In the genomic region with DNA sequence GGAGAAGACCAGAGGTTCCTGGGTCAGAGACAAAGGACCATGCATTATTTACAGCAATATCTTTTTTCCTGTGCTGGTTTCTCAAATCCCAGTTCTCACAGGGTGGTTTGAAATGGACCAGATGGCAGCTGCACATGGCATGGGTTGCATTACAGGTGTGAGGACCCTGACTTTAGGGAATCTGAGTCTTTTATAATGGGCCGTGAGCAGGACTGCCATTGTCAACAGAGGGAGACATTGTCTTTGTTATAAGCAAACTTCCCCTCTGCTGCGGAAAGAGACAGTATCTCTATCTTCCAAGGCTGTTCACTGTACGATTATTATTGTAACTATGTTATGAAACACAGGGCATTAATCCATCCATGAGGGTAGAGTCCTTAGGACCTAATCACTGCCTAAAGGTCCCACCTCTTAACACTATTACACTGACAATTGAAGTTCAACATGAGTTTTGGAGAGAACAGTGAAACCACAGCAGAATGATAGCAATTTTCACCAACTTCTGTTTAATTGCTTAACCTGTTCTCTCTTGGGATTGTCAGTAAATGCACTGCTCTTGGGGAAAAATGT, we compare ENCODE assay signal across 17 cellular contexts.
DNase-seq lines count a peak whose midpoint lies in the region; ATAC-seq, FAIRE-seq and TF ChIP-seq lines count a peak whose summit lies in the region.
"Had no signal": no experiment of that assay in that cellular context is flagged by ENCODE, and none has a peak within 500 bp of the region (broad histone marks: within the 10 kb centered on the region; RNA-seq: fewer than 3 reads in every experiment).

No MANE protein-coding gene starts in this region.

- no peak overlapping the region for H2BK5ac ChIP-seq in H1 (ENCODE audit: low read depth, low read length)

- FAIRE-seq in HepG2 (lab: Jason Lieb, UNC) (no peak), H1 (lab: Jason Lieb, UNC) (no peak)
- FAIRE-seq: TTC549 had no signal

- H3K4me3 ChIP-seq in HepG2 (replicated peaks in 1 of 3; ENCODE audit: insufficient read depth in 1 of 3, low read depth in 2 of 3, low read length in 3 of 3): no peak overlapping the region
- no peak overlapping the region for H3K4me3 ChIP-seq in right lobe of liver
- H3K4me3 ChIP-seq in OCI-LY7 (ENCODE audit: low read depth, low read length, poor library complexity, severe bottlenecking): no peak overlapping the region
- H3K4me3 ChIP-seq in H1 (ENCODE audit: extremely low read depth in 1 of 4, insufficient read depth in 2 of 4, low read depth in 3 of 4, low read length in 4 of 4): no peak overlapping the region

- no peak overlapping the region for H2AK5ac ChIP-seq in H1 (ENCODE audit: low read depth, low read length)

- H3K36me3 Mint-ChIP-seq in activated naive CD4-positive, alpha-beta T cell treated with anti-CD3 and anti-CD28 coated beads, Interleukin-2, amount 10 ng/mL, durations not matched to agents 7 days and 5 days: no peaks in the 10 kb centered on the region

- H2BK12ac ChIP-seq in H1 (ENCODE audit: low read depth, low read length): no peak overlapping the region

- H3K23ac ChIP-seq in H1 (ENCODE audit: insufficient read length): no peak overlapping the region

- peaks cover 0 to 4% of the 10 kb centered on the region in 2 experiments; a peak in 1 of 5 replicates for H3K27me3 ChIP-seq in HepG2 (ENCODE audit: control insufficient read depth in 1 of 2, insufficient read depth in 2 of 2, low read length in 2 of 2)
- H3K27me3 ChIP-seq in right lobe of liver: no peaks in the 10 kb centered on the region
- H3K27me3 ChIP-seq in H1 (replicated peaks in 1 of 4; ENCODE audit: control insufficient read depth in 3 of 4, extremely low read depth in 1 of 4, insufficient read depth in 3 of 4, low read length in 3 of 4): no peaks in the 10 kb centered on the region

- H4K20me1 ChIP-seq in HepG2 (ENCODE audit: insufficient read depth, low read length): no peaks in the 10 kb centered on the region
- H4K20me1 ChIP-seq in OCI-LY7 (ENCODE audit: insufficient read depth, low read length): no peaks in the 10 kb centered on the region
- no peaks in the 10 kb centered on the region for H4K20me1 ChIP-seq in H1 (replicated peaks in 1 of 2; ENCODE audit: control insufficient read depth in 1 of 2, insufficient read depth in 2 of 2, low read length in 2 of 2)

- no peak overlapping the region for H4K8ac ChIP-seq in H1 (ENCODE audit: extremely low read depth, insufficient read depth, low read length)

- TF ChIP-seq RAD21 in HepG2 (CRISPR knock-in tag; IDR thresholded peaks at IDR 0.05) (no peak), H1 (IDR thresholded peaks at IDR 0.05 in 1 of 2, conservative IDR thresholded peaks at IDR 0.05 in 1 of 2; ENCODE audit: low read depth in 2 of 2, low read length in 2 of 2) (peak; percentile 58 to 67)

- no peak overlapping the region for H3K9ac ChIP-seq in HepG2 (ENCODE audit: insufficient read depth, low read depth, low read length)
- no peak overlapping the region for H3K9ac ChIP-seq in H1 (replicated peaks in 1 of 4; ENCODE audit: extremely low read depth in 1 of 4, low read depth in 3 of 4, low read length in 3 of 4)

- 24% methylated on average over 3 of the region's 3 CpGs for WGBS in HepG2 (ENCODE audit: low lambda C conversion rate)
- 66% methylated on average over 3 of the region's 3 CpGs for WGBS in right lobe of liver (ENCODE audit: insufficient coverage, low coverage, low lambda C conversion rate, missing lambda C conversion rate)
- 98% methylated on average over 3 of the region's 3 CpGs; no CpG with 5 or more reads in 1 of the 2 experiments for WGBS in H1 (ENCODE audit: extremely low coverage in 1 of 2, insufficient coverage in 1 of 2, insufficient read length in 1 of 2, insufficient replicate concordance in 2 of 2, low coverage in 1 of 2, low lambda C conversion rate in 2 of 2, missing lambda C conversion rate in 1 of 2), 2 experiments

- no TSS peak for BruUV-seq in HepG2 (replicated peaks; lab: Mats Ljungman, UMichigan)
- BruUV-seq in OCI-LY7 (replicated peaks; lab: Mats Ljungman, UMichigan): no TSS peak

- H2BK120ac ChIP-seq in H1 (replicated peaks; ENCODE audit: low read depth, low read length): no peak overlapping the region

- no peaks in the 10 kb centered on the region for H3K27me3 Mint-ChIP-seq in activated naive CD4-positive, alpha-beta T cell treated with anti-CD3 and anti-CD28 coated beads, Interleukin-2, amount 10 ng/mL, durations not matched to agents 7 days and 5 days
- H3K27me3 Mint-ChIP-seq: progenitor cell of endocrine pancreas had no signal

- no peak overlapping the region for H3K4ac ChIP-seq in H1 (replicated peaks; ENCODE audit: insufficient read length, low read depth, low read length)

- H2BK15ac ChIP-seq in H1 (ENCODE audit: low read length): no peak overlapping the region

- TF ChIP-seq POLR2A in HepG2 (IDR thresholded peaks at IDR 0.05; ENCODE audit: insufficient read depth in 1 of 2, low read depth in 2 of 2, low read length in 2 of 2) (no peak), right lobe of liver (IDR thresholded peaks at IDR 0.05) (no peak), H1 (IDR thresholded peaks at IDR 0.05; ENCODE audit: control extremely low read depth in 1 of 2, low read depth in 2 of 2, low read length in 2 of 2) (no peak)

- no peaks in the 10 kb centered on the region for H3K4me1 Mint-ChIP-seq in activated naive CD4-positive, alpha-beta T cell treated with anti-CD3 and anti-CD28 coated beads, Interleukin-2, amount 10 ng/mL, durations not matched to agents 7 days and 5 days

- no peaks in the 10 kb centered on the region for H3K9me3 ChIP-seq in HepG2 (ENCODE audit: low read length)
- no peaks in the 10 kb centered on the region for H3K9me3 ChIP-seq in right lobe of liver
- no peaks in the 10 kb centered on the region for H3K9me3 ChIP-seq in OCI-LY7 (ENCODE audit: low read length)
- H3K9me3 ChIP-seq in H1 (ENCODE audit: insufficient read depth in 2 of 2, low read depth in 1 of 2, low read length in 1 of 2): peaks cover 4 to 8% of the 10 kb centered on the region in 2 experiments; a peak in 1 of 4 replicates

- in situ Hi-C loops in HepG2 (cut with HindIII; ENCODE audit: extremely low pct_ligation_motif_present, low pct_unique_long_range_greater_than_20kb) (no loop called here), KBM-7 (cut with MboI; ENCODE audit: low pct_unique_long_range_greater_than_20kb, low sequenced_read_pairs) (no loop called here)

- H4K91ac ChIP-seq in H1 (replicated peaks; ENCODE audit: insufficient read length, low read length): no peak overlapping the region

- POLR2A ChIA-PET in HepG2 (lab: Yijun Ruan, JAX): no interaction called here
- POLR2A ChIA-PET in OCI-LY7 (lab: Charles Lee): no interaction called here
- POLR2A ChIA-PET in H1 (lab: Charles Lee; ENCODE audit: partially characterized antibody): interaction anchor here (0.6 kb wide), 1 partner anchor 545 kb away, joined by 3 read pairs; no protein-coding TSS in a partner anchor

- no peak for TF ChIP-seq EP300 in HepG2 (IDR thresholded peaks at IDR 0.05; ENCODE audit: low read depth in 2 of 2, low read length in 2 of 2)
- TF ChIP-seq EP300 in HepG2 (CRISPR knock-in tag; IDR thresholded peaks at IDR 0.05; ENCODE audit: borderline replicate concordance): no peak
- TF ChIP-seq EP300 in H1 (IDR thresholded peaks at IDR 0.05; ENCODE audit: borderline replicate concordance in 1 of 2, low read depth in 2 of 2, low read length in 2 of 2): no peak

- TF ChIP-seq CTCF in HepG2 (CRISPR knock-in tag; IDR thresholded peaks at IDR 0.05) (peak; percentile 57), right lobe of liver (IDR thresholded peaks at IDR 0.05) (no peak), OCI-LY7 (conservative IDR thresholded peaks at IDR 0.05; ENCODE audit: low read length) (0 out of 2 replicates have a peak, but pooled peaks have one; percentile 28), H1 (IDR thresholded peaks at IDR 0.05; ENCODE audit: control extremely low read depth in 1 of 3, insufficient read depth in 1 of 3, low read depth in 1 of 3, low read length in 3 of 3) (peak in 2 of 3 experiments; percentile 24 to 48; a peak in 2 of 4 replicates)

- no peaks in the 10 kb centered on the region for H3K79me1 ChIP-seq in H1 (ENCODE audit: low read depth, low read length)

- no peak overlapping the region for H2AFZ ChIP-seq in HepG2 (ENCODE audit: low read length)
- H2AFZ ChIP-seq in OCI-LY7 (ENCODE audit: low read length): no peak overlapping the region
- no peak overlapping the region for H2AFZ ChIP-seq in H1 (ENCODE audit: low read length)

- H3K9me2 ChIP-seq in OCI-LY7 (ENCODE audit: insufficient read depth, low read length): no peaks in the 10 kb centered on the region

- ATAC-seq in HepG2 (peak; percentile 56), right lobe of liver (no peak), HG02870 (IDR thresholded peaks at IDR 0.05; ENCODE audit: unreplicated experiment) (no peak)
- ATAC-seq: effector memory CD8-positive, alpha-beta T cell had no signal

- no peak overlapping the region for H3K18ac ChIP-seq in H1 (ENCODE audit: extremely low read depth, low read length)

- H3K4me1 ChIP-seq in HepG2 (ENCODE audit: insufficient read depth, low read length) (no peaks in the 10 kb centered on the region), right lobe of liver (no peaks in the 10 kb centered on the region), OCI-LY7 (ENCODE audit: insufficient read depth, low read length, poor library complexity, severe bottlenecking) (no peaks in the 10 kb centered on the region), H1 (replicated peaks in 1 of 4; ENCODE audit: control insufficient read depth in 3 of 4, insufficient read depth in 4 of 4, low read length in 3 of 4) (no peaks in the 10 kb centered on the region)

- no peak overlapping the region for H3K14ac ChIP-seq in H1 (ENCODE audit: insufficient read length)

- intact Hi-C loops in HepG2 (cut with micrococcal nuclease; ENCODE audit: unreplicated experiment) (no loop called here), right lobe of liver (cut with DNase I) (no loop called here), OCI-LY7 (cut with micrococcal nuclease; ENCODE audit: unreplicated experiment) (no loop called here)

- no peak overlapping the region for H3K27ac ChIP-seq in HepG2 (ENCODE audit: extremely low read length, insufficient read depth, low read length)
- H3K27ac ChIP-seq in right lobe of liver: no peak overlapping the region
- H3K27ac ChIP-seq in OCI-LY7 (ENCODE audit: low read depth, low read length, poor library complexity, severe bottlenecking): no peak overlapping the region
- no peak overlapping the region for H3K27ac ChIP-seq in H1 (ENCODE audit: low read depth, low read length)
- H3K27ac ChIP-seq: RWPE1 had no signal

- no peak overlapping the region for H3K4me3 Mint-ChIP-seq in activated naive CD4-positive, alpha-beta T cell treated with anti-CD3 and anti-CD28 coated beads, Interleukin-2, amount 10 ng/mL, durations not matched to agents 7 days and 5 days
- H3K4me3 Mint-ChIP-seq: effector memory CD8-positive, alpha-beta T cell had no signal

- H3K27ac Mint-ChIP-seq in activated naive CD4-positive, alpha-beta T cell treated with anti-CD3 and anti-CD28 coated beads, Interleukin-2, amount 10 ng/mL, durations not matched to agents 7 days and 5 days: no peak overlapping the region
- H3K27ac Mint-ChIP-seq: effector memory CD8-positive, alpha-beta T cell had no signal

- CTCF ChIA-PET in HepG2 (lab: Yijun Ruan, JAX; ENCODE audit: low intra/inter-chr PET ratio, low total read pairs): no interaction called here
- CTCF ChIA-PET in OCI-LY7 (lab: Charles Lee; ENCODE audit: unreplicated experiment): no interaction called here
- CTCF ChIA-PET in H1 (lab: Charles Lee; ENCODE audit: partially characterized antibody): interaction anchor here (0.8 to 5.3 kb wide), 4 partner anchors 11 to 68 kb away, joined by 3 to 35 read pairs (median 6); no protein-coding TSS in a partner anchor
- CTCF ChIA-PET in activated naive CD4-positive, alpha-beta T cell treated with anti-CD3 and anti-CD28 coated beads, Interleukin-2, amount 10 ng/mL, durations not matched to agents 7 days and 5 days (lab: Charles Lee): interaction anchor here (2.6 kb wide), 1 partner anchor 11 kb away, joined by 9 read pairs; no protein-coding TSS in a partner anchor

- H3K36me3 ChIP-seq in HepG2 (replicated peaks in 1 of 2; ENCODE audit: control insufficient read depth in 1 of 2, insufficient read depth in 2 of 2, low read length in 2 of 2) (no peaks in the 10 kb centered on the region), right lobe of liver (no peaks in the 10 kb centered on the region), OCI-LY7 (ENCODE audit: insufficient read depth, low read length) (no peaks in the 10 kb centered on the region), H1 (ENCODE audit: control insufficient read depth in 2 of 4, insufficient read depth in 4 of 4, low read length in 3 of 4) (no peaks in the 10 kb centered on the region)

- no peak overlapping the region for H4K5ac ChIP-seq in H1 (ENCODE audit: insufficient read length, low read depth, low read length)

- H3K9me3 Mint-ChIP-seq in activated naive CD4-positive, alpha-beta T cell treated with anti-CD3 and anti-CD28 coated beads, Interleukin-2, amount 10 ng/mL, durations not matched to agents 7 days and 5 days: no peaks in the 10 kb centered on the region

- H3K56ac ChIP-seq in H1 (replicated peaks; ENCODE audit: insufficient read length, low read depth, low read length): no peak overlapping the region

- H3K4me2 ChIP-seq in HepG2 (ENCODE audit: low read depth, low read length): no peak overlapping the region
- H3K4me2 ChIP-seq in OCI-LY7 (ENCODE audit: low read length): no peak overlapping the region
- H3K4me2 ChIP-seq in H1 (ENCODE audit: insufficient read depth in 1 of 2, low read depth in 2 of 2, low read length in 2 of 2): no peak overlapping the region

- DNase-seq in HepG2 (ENCODE audit: low spot score) (no peak), right lobe of liver (no peak), OCI-LY7 (ENCODE audit: low spot score) (no peak), H1 (ENCODE audit: low read depth in 1 of 2, low spot score in 2 of 2) (no peak), retina (no peak), KBM-7 (no peak)
- DNase-seq in activated naive CD4-positive, alpha-beta T cell treated with anti-CD3 and anti-CD28 coated beads, Interleukin-2, amount 10 ng/mL, durations not matched to agents 7 days and 5 days: no peak
- DNase-seq: activated CD8-positive, alpha-beta memory T cell treated with anti-CD3 and anti-CD28 coated beads, Interleukin-2, amount 50 U/mL, for 4 hours; C1 segment of cervical spinal cord; effector memory CD8-positive, alpha-beta T cell; NCI-H187; stimulated activated CD4-positive, alpha-beta T cell treated with anti-CD3 and anti-CD28 coated beads, Interleukin-4, amount 100 ng/mL, for 24 hours; stimulated activated naive CD4-positive, alpha-beta T cell treated with Interleukin-2 at 50 U/mL for 16 hours had no signal

- no peaks in the 10 kb centered on the region for H3K23me2 ChIP-seq in H1 (ENCODE audit: low read depth, low read length)

- H2BK20ac ChIP-seq in H1 (ENCODE audit: low read length): no peak overlapping the region

- no peaks in the 10 kb centered on the region for H3K79me2 ChIP-seq in HepG2 (ENCODE audit: insufficient read depth, low read length)
- no peaks in the 10 kb centered on the region for H3K79me2 ChIP-seq in OCI-LY7 (ENCODE audit: insufficient read depth, low read depth, low read length)
- no peaks in the 10 kb centered on the region for H3K79me2 ChIP-seq in H1 (ENCODE audit: control insufficient read depth in 1 of 2, insufficient read depth in 2 of 2, low read length in 2 of 2)

Comparison
In these comparisons a context has a peak if more than half of its experiments do, and no peak if none do; other contexts are left out.
1. CTCF ChIP-seq: peak in HepG2 (single experiment), OCI-LY7 (single experiment) and H1 (2 of 3); none in right lobe of liver (0 of 4).
2. CTCF ChIA-PET loops: an anchor here in H1 (0.8 to 5.3 kb wide) and activated naive CD4-positive, alpha-beta T cell treated with anti-CD3 and anti-CD28 coated beads, Interleukin-2, amount 10 ng/mL, durations not matched to agents 7 days and 5 days (2.6 kb wide); none called in HepG2 and OCI-LY7.
3. Of the 41 proteins assayed by ChIP-seq in both HepG2 and H1: peak only in HepG2: none; only in H1: MAX and RAD21; in both: CTCF; in neither: 38.